In the genomic region with DNA sequence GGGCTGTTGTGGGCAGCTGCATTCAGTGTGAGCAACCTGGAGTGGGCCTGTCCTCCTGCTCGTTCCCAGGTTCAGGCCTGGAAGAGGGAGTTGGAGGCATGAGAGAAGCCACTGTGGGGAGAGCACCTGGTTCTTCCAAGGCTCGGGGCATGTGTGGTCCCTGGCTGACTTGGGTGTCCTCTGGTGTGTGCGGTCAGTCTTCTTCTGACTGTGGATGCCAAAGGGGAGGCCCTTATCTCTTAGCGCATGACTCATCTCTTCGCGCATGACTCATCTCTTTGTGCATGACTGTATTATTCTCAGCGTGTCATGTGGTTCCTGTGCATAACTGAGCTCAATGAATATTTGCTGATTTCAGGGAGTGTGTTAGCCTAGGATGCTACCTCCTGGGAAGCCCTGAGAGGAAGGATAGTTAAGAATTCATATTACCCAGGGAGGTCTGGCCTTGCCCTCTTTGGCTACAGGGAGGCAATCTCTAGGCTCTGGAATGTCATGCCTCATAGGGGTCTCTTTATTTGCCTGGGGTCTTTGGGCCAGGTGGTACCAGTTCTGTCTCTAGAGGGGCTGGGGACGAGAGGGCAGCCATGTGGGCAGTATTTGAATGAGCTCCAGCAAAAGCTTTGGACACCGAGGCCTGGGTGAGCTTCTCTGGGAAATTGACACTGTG, we compare ENCODE assay signal across 8 cellular contexts.
DNase-seq lines count a peak whose midpoint lies in the region; ATAC-seq and TF ChIP-seq lines count a peak whose summit lies in the region.

No MANE protein-coding gene starts in this region.

- H3K4me3 Mint-ChIP-seq in activated naive CD4-positive, alpha-beta T cell treated with anti-CD3 and anti-CD28 coated beads for 36 hours = no peak overlapping the region

- peak; percentile 67 for DNase-seq in activated naive CD4-positive, alpha-beta T cell treated with anti-CD3 and anti-CD28 coated beads for 36 hours
- no peak for DNase-seq in activated naive CD4-positive, alpha-beta T cell (lab: John Stamatoyannopoulos, UW)
- DNase-seq in SHP77 (lab: John Stamatoyannopoulos, UW) = peak; percentile 49 to 74
- peak; percentile 96 for DNase-seq in epithelial cell of esophagus (ENCODE audit: low read depth)
- peak; percentile 91 for DNase-seq in renal cortical epithelial cell (ENCODE audit: low read depth)
- DNase-seq in NCI-H1092 treated with DMSO at 0.1 percent for 48 hours (lab: John Stamatoyannopoulos, UW) = no peak
- no peak for DNase-seq in NCI-H1436 (lab: John Stamatoyannopoulos, UW)

- H3K4me3 ChIP-seq in epithelial cell of esophagus (ENCODE audit: low read length) = no peak overlapping the region

- no peak overlapping the region for H3K27ac Mint-ChIP-seq in activated naive CD4-positive, alpha-beta T cell treated with anti-CD3 and anti-CD28 coated beads for 36 hours

- peak; percentile 35 for ATAC-seq in HG03039 (IDR thresholded peaks at IDR 0.05; ENCODE audit: unreplicated experiment)

- no peaks in the 10 kb centered on the region for H3K36me3 Mint-ChIP-seq in activated naive CD4-positive, alpha-beta T cell treated with anti-CD3 and anti-CD28 coated beads for 36 hours (ENCODE audit: low read depth)

- H3K27me3 Mint-ChIP-seq in activated naive CD4-positive, alpha-beta T cell treated with anti-CD3 and anti-CD28 coated beads for 36 hours (ENCODE audit: low read depth) = no peaks in the 10 kb centered on the region

- TF ChIP-seq CTCF in epithelial cell of esophagus (IDR thresholded peaks at IDR 0.05; ENCODE audit: insufficient read depth, low read depth, low read length, missing control alignments) = no peak

- peaks cover 14% of the 10 kb centered on the region for H3K4me1 Mint-ChIP-seq in activated naive CD4-positive, alpha-beta T cell treated with anti-CD3 and anti-CD28 coated beads for 36 hours (ENCODE audit: low read depth)

- intact Hi-C loops in activated naive CD4-positive, alpha-beta T cell treated with anti-CD3 and anti-CD28 coated beads for 36 hours (cut with micrococcal nuclease) = no loop called here

- CTCF ChIA-PET in activated naive CD4-positive, alpha-beta T cell treated with anti-CD3 and anti-CD28 coated beads for 36 hours (lab: Charles Lee) = no interaction called here

- H3K9me3 Mint-ChIP-seq in activated naive CD4-positive, alpha-beta T cell treated with anti-CD3 and anti-CD28 coated beads for 36 hours = no peaks in the 10 kb centered on the region

Comparison
In these comparisons a context has a peak if more than half of its experiments do, and no peak if none do; other contexts are left out.
1. DNase-seq: peak in activated naive CD4-positive, alpha-beta T cell treated with anti-CD3 and anti-CD28 coated beads for 36 hours (single experiment), SHP77 (2 of 2), epithelial cell of esophagus (single experiment) and renal cortical epithelial cell (single experiment); none in activated naive CD4-positive, alpha-beta T cell (0 of 4), NCI-H1092 treated with DMSO at 0.1 percent for 48 hours (single experiment) and NCI-H1436 (single experiment).